ENCODE assay signal across 8 cellular contexts in genomic region chr1:24540906-24541710, GRCh38. TPM values are rescaled to one million over a fixed set of nuclear protein-coding genes. Genes with fewer than 3 reads are reported as not detected.
DNase-seq lines count a peak whose midpoint lies in the region; ATAC-seq and TF ChIP-seq lines count a peak whose summit lies in the region.

No MANE protein-coding gene starts in this region.

- no peak overlapping the region for H3K4me3 ChIP-seq in CD8-positive, alpha-beta T cell (ENCODE audit: low read depth, low read length)
- H3K4me3 ChIP-seq in lower lobe of right lung, result no peak overlapping the region

- no peaks in the 10 kb centered on the region for H3K27me3 ChIP-seq in CD8-positive, alpha-beta T cell (ENCODE audit: insufficient read depth, low read length)
- H3K27me3 ChIP-seq in lower lobe of right lung (ENCODE audit: low read depth), result no peaks in the 10 kb centered on the region

- peaks cover 58% of the 10 kb centered on the region for H3K4me1 ChIP-seq in CD8-positive, alpha-beta T cell (ENCODE audit: insufficient read depth, low read length)
- peaks cover 8% of the 10 kb centered on the region for H3K4me1 ChIP-seq in lower lobe of right lung

- H3K36me3 Mint-ChIP-seq in CD8-positive, alpha-beta T cell, result peaks cover 40% of the 10 kb centered on the region
- peaks cover 16% of the 10 kb centered on the region for H3K36me3 Mint-ChIP-seq in activated naive CD8-positive, alpha-beta T cell treated with anti-CD3 and anti-CD28 coated beads, Interleukin-2, amount 10 ng/mL, durations not matched to agents 7 days and 5 days
- peaks cover 1% of the 10 kb centered on the region for H3K36me3 Mint-ChIP-seq in chondrocyte (ENCODE audit: low read depth)

- CTCF ChIA-PET in CD8-positive, alpha-beta T cell (lab: Charles Lee), result interaction anchor here (0.8 to 3.7 kb wide), 11 partner anchors 14 to 340 kb away, joined by 3 to 21 read pairs (median 3); partner anchors contain the start of genes NIPAL3 and STPG1

- H3K27ac ChIP-seq in CD8-positive, alpha-beta T cell (ENCODE audit: low read depth, low read length), result no peak overlapping the region
- H3K27ac ChIP-seq in lower lobe of right lung, result peak overlapping the region; percentile 34

- H3K9me3 Mint-ChIP-seq in CD8-positive, alpha-beta T cell, result no peaks in the 10 kb centered on the region
- no peaks in the 10 kb centered on the region for H3K9me3 Mint-ChIP-seq in activated naive CD8-positive, alpha-beta T cell treated with anti-CD3 and anti-CD28 coated beads, Interleukin-2, amount 10 ng/mL, durations not matched to agents 7 days and 5 days
- no peaks in the 10 kb centered on the region for H3K9me3 Mint-ChIP-seq in chondrocyte (ENCODE audit: low read depth)

- H3K9me3 ChIP-seq in CD8-positive, alpha-beta T cell (ENCODE audit: low read length), result no peaks in the 10 kb centered on the region
- H3K9me3 ChIP-seq in lower lobe of right lung, result no peaks in the 10 kb centered on the region

- intact Hi-C loops in CD8-positive, alpha-beta T cell (cut with DNase I, micrococcal nuclease), result loop anchor here (2.0 to 5.0 kb wide), 2 partner anchors 46 kb away; no protein-coding TSS in a partner anchor
- intact Hi-C loops in lower lobe of right lung (cut with DNase I), result no loop called here

- no peak for TF ChIP-seq CTCF in CD8-positive, alpha-beta T cell (IDR thresholded peaks at IDR 0.05)
- TF ChIP-seq CTCF in lower lobe of right lung (IDR thresholded peaks at IDR 0.05) (no peak), chondrocyte (IDR thresholded peaks at IDR 0.05) (no peak)

- peak overlapping the region; percentile 79 for H3K27ac Mint-ChIP-seq in CD8-positive, alpha-beta T cell
- peak overlapping the region; percentile 43 for H3K27ac Mint-ChIP-seq in activated naive CD8-positive, alpha-beta T cell treated with anti-CD3 and anti-CD28 coated beads, Interleukin-2, amount 10 ng/mL, durations not matched to agents 7 days and 5 days
- H3K27ac Mint-ChIP-seq in chondrocyte (ENCODE audit: unreplicated experiment), result no peak overlapping the region

- H3K4me1 Mint-ChIP-seq in CD8-positive, alpha-beta T cell (ENCODE audit: low read depth), result peaks cover 69% of the 10 kb centered on the region
- peaks cover 56% of the 10 kb centered on the region for H3K4me1 Mint-ChIP-seq in activated naive CD8-positive, alpha-beta T cell treated with anti-CD3 and anti-CD28 coated beads, Interleukin-2, amount 10 ng/mL, durations not matched to agents 7 days and 5 days
- peaks cover 11% of the 10 kb centered on the region for H3K4me1 Mint-ChIP-seq in chondrocyte (ENCODE audit: low read depth)

- H3K4me3 Mint-ChIP-seq in CD8-positive, alpha-beta T cell, result no peak overlapping the region
- peak overlapping the region; percentile 55 for H3K4me3 Mint-ChIP-seq in activated naive CD8-positive, alpha-beta T cell treated with anti-CD3 and anti-CD28 coated beads, Interleukin-2, amount 10 ng/mL, durations not matched to agents 7 days and 5 days
- no peak overlapping the region for H3K4me3 Mint-ChIP-seq in chondrocyte (ENCODE audit: unreplicated experiment)

- H3K27me3 Mint-ChIP-seq in CD8-positive, alpha-beta T cell (ENCODE audit: low read depth), result no peaks in the 10 kb centered on the region
- no peaks in the 10 kb centered on the region for H3K27me3 Mint-ChIP-seq in activated naive CD8-positive, alpha-beta T cell treated with anti-CD3 and anti-CD28 coated beads, Interleukin-2, amount 10 ng/mL, durations not matched to agents 7 days and 5 days
- H3K27me3 Mint-ChIP-seq in chondrocyte (ENCODE audit: low read depth), result peaks cover 3% of the 10 kb centered on the region

- POLR2A ChIA-PET in CD8-positive, alpha-beta T cell (lab: Charles Lee), result interaction anchor here (0.7 to 1.0 kb wide), 4 partner anchors 13 to 126 kb away, joined by 3 to 4 read pairs (median 3); partner anchors contain the start of gene NIPAL3
- POLR2A ChIA-PET in activated naive CD8-positive, alpha-beta T cell treated with anti-CD3 and anti-CD28 coated beads, Interleukin-2, amount 10 ng/mL, durations not matched to agents 7 days and 5 days (lab: Charles Lee), result interaction anchor here (0.6 to 1.7 kb wide), 9 partner anchors 17 to 581 kb away, joined by 3 to 5 read pairs (median 3); partner anchors contain the start of genes NIPAL3 and PNRC2

- H3K36me3 ChIP-seq in CD8-positive, alpha-beta T cell (ENCODE audit: insufficient read depth, low read length), result peaks cover 6% of the 10 kb centered on the region
- no peaks in the 10 kb centered on the region for H3K36me3 ChIP-seq in lower lobe of right lung

- ATAC-seq in CD8-positive, alpha-beta T cell, result no peak
- peak; percentile 48 for ATAC-seq in activated naive CD8-positive, alpha-beta T cell treated with anti-CD3 and anti-CD28 coated beads, Interleukin-2, amount 10 ng/mL, durations not matched to agents 7 days and 5 days (ENCODE audit: low read depth)
- ATAC-seq in lower lobe of right lung (peak; percentile 92 to 96), HG03442 (IDR thresholded peaks at IDR 0.05; ENCODE audit: unreplicated experiment) (no peak), GM21515 (IDR thresholded peaks at IDR 0.05; ENCODE audit: unreplicated experiment) (no peak)

- peak in 2 of 7 experiments; percentile 24 to 42 for DNase-seq in CD8-positive, alpha-beta T cell
- peak; percentile 76 for DNase-seq in LoVo (ENCODE audit: low spot score)
- DNase-seq in activated naive CD8-positive, alpha-beta T cell treated with anti-CD3 and anti-CD28 coated beads, Interleukin-2, amount 10 ng/mL, durations not matched to agents 7 days and 5 days, result no peak
- no peak for DNase-seq in lower lobe of right lung
- DNase-seq in chondrocyte (ENCODE audit: low spot score), result no peak
- no peak for DNase-seq in GM19240 (ENCODE audit: insufficient read length, low spot score)

RNA-seq across cellular contexts. Expression of gene NCMAP, which starts 14.8 kb away (rescaled TPM):
- under 1 TPM; 0.08 to 0.11 TPM for total RNA-seq in CD8-positive, alpha-beta T cell
- under 1 TPM; 0.19 to 0.23 TPM for total RNA-seq in activated naive CD8-positive, alpha-beta T cell treated with anti-CD3 and anti-CD28 coated beads, Interleukin-2, amount 10 ng/mL, durations not matched to agents 7 days and 5 days
- 9.2 TPM for total RNA-seq in lower lobe of right lung
- total RNA-seq in chondrocyte, result not detected in 3 replicates

RNA-seq across cellular contexts. Expression of gene RCAN3, which starts 38.5 kb away (rescaled TPM):
- total RNA-seq in CD8-positive, alpha-beta T cell, result 100 to 1,000 TPM; 129 to 130 TPM
- total RNA-seq in activated naive CD8-positive, alpha-beta T cell treated with anti-CD3 and anti-CD28 coated beads, Interleukin-2, amount 10 ng/mL, durations not matched to agents 7 days and 5 days, result 10 to 100 TPM; 77.4 to 84.8 TPM
- 16.7 TPM for total RNA-seq in lower lobe of right lung
- total RNA-seq in chondrocyte, result 14.5 to 16.2 TPM (median 15.2 TPM) in 3 replicates

Comparison
In these comparisons a context has a peak if more than half of its experiments do, and no peak if none do; other contexts are left out.
1. ATAC-seq: peak in activated naive CD8-positive, alpha-beta T cell treated with anti-CD3 and anti-CD28 coated beads, Interleukin-2, amount 10 ng/mL, durations not matched to agents 7 days and 5 days (single experiment) and lower lobe of right lung (2 of 2); none in CD8-positive, alpha-beta T cell (single experiment), HG03442 (single experiment) and GM21515 (single experiment).